Comparison of ENCODE assay signal across 8 cellular contexts in the genomic region with DNA sequence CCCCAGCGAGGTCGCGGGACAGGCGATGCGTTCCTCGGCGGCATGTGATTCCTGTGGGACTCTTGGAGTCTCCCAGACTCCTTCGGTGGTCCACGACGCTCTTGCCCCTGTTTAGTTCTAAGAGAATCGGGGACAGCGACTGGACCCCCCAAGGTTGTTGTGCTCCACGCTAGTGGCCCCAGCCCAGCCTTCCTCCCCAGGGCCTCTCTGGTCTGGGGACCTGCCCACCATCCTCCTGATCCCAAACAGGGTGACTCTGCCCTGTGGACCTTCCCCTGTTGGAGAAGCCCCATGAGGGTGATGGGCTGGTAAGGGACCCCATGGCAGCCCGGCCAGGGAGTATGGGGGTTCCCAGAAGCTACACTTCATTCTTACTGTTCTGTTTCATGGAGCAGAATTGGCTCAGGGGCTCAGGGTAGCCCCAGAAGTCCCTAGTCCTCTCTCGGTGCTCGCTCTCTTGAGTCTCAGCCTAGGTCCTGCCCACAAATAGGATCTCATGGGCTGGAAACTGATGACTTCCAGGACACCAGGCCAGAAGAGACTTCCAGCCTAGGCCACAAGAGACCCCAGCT. TPM values are rescaled to one million over a fixed set of nuclear protein-coding genes. Genes with fewer than 3 reads are reported as not detected.
A peak's percentile ranks its signal among the peaks of the same experiment; 100 is the strongest.
DNase-seq lines count a peak whose midpoint lies in the region; ATAC-seq and TF ChIP-seq lines count a peak whose summit lies in the region.

No MANE protein-coding gene starts in this region.

- intact Hi-C loops in natural killer cell (cut with micrococcal nuclease), result loop anchor here (2.0 to 5.0 kb wide), 3 partner anchors 35 to 470 kb away; partner anchors contain the start of genes FAM120A, FAM120AOS and NINJ1

- H3K27me3 Mint-ChIP-seq in natural killer cell (ENCODE audit: low read depth in 2 of 2), result no peaks in the 10 kb centered on the region

- no peaks in the 10 kb centered on the region for H3K9me3 Mint-ChIP-seq in natural killer cell

- H3K4me1 ChIP-seq in duodenal mucosa (ENCODE audit: control insufficient read depth in 1 of 2, insufficient read depth in 2 of 2, low read length in 2 of 2), result peaks cover 45 to 51% of the 10 kb centered on the region in 2 donors

- no peak for TF ChIP-seq CTCF in AG10803 (conservative IDR thresholded peaks at IDR 0.05; ENCODE audit: low read length)
- no peak for TF ChIP-seq CTCF in NB4 (IDR thresholded peaks at IDR 0.05; ENCODE audit: low read depth, low read length)
- no peak for TF ChIP-seq CTCF in natural killer cell (IDR thresholded peaks at IDR 0.05)

- H3K4me1 Mint-ChIP-seq in natural killer cell, result peaks cover 31 to 51% of the 10 kb centered on the region in 2 donors

- peak overlapping the region; percentile 87 for H3K27ac ChIP-seq in duodenal mucosa (ENCODE audit: low read depth, low read length)

- no peaks in the 10 kb centered on the region for H3K36me3 Mint-ChIP-seq in natural killer cell

- no peak for TF ChIP-seq POLR2A in NB4 (IDR thresholded peaks at IDR 0.05; ENCODE audit: extremely low read depth, insufficient read length)

- no peak for DNase-seq in AG10803 (ENCODE audit: low read depth)
- peak; percentile 34 for DNase-seq in NB4 (ENCODE audit: low read depth)
- DNase-seq in natural killer cell, result no peak
- DNase-seq in Ammon's horn (ENCODE audit: low spot score), result no peak
- no peak for DNase-seq in stimulated activated CD4-positive, alpha-beta T cell treated with anti-CD3 and anti-CD28 coated beads, Interleukin-12 subunit alpha, Interleukin-12 subunit beta, amount 100 ng/mL, for 4 hours
- no peak for DNase-seq in T-helper 9 cell
- no peak for DNase-seq in epidermal melanocyte (ENCODE audit: insufficient read length, low spot score)

- peak overlapping the region; percentile 76 to 81 for H3K9ac ChIP-seq in duodenal mucosa (ENCODE audit: low read depth in 1 of 2, low read length in 2 of 2)

- H3K4me3 Mint-ChIP-seq in natural killer cell, result peak overlapping the region; percentile 88

- peak overlapping the region; percentile 91 to 92 for H3K27ac Mint-ChIP-seq in natural killer cell

- H3K27me3 ChIP-seq in duodenal mucosa (ENCODE audit: control insufficient read depth in 1 of 2, insufficient read depth in 2 of 2, low read length in 2 of 2), result no peaks in the 10 kb centered on the region

- H3K36me3 ChIP-seq in duodenal mucosa (ENCODE audit: control insufficient read depth in 1 of 2, insufficient read depth in 2 of 2, low read length in 2 of 2), result no peaks in the 10 kb centered on the region

- no peak for ATAC-seq in natural killer cell

- H3K4me3 ChIP-seq in AG10803 (ENCODE audit: low read length) (peak overlapping the region; percentile 77), NB4 (ENCODE audit: low read depth, low read length) (peak overlapping the region; percentile 73), duodenal mucosa (ENCODE audit: low read depth in 1 of 2, low read length in 2 of 2) (peak overlapping the region; percentile 71 to 80)

- H3K9me3 ChIP-seq in duodenal mucosa (ENCODE audit: control insufficient read depth in 1 of 2, low read length in 2 of 2), result no peaks in the 10 kb centered on the region

RNA-seq across cellular contexts. Expression of gene CARD19, which starts 0.9 kb away (rescaled TPM):
- total RNA-seq in natural killer cell, result 10 to 100 TPM; 30.7 to 49.1 (median 42.6) TPM

RNA-seq across cellular contexts. Expression of gene NINJ1, which starts 37.2 kb away (rescaled TPM):
- 100 to 1,000 TPM in 1 of 3 donors, 10 to 100 TPM in 2; 87.3 to 121 (median 93.8) TPM for total RNA-seq in natural killer cell

RNA-seq across cellular contexts. Expression of gene SUSD3, which starts 38.4 kb away (rescaled TPM):
- total RNA-seq in natural killer cell, result 1 to 10 TPM; 1.2 to 2.1 (median 1.8) TPM
